Comparison of ENCODE assay signal across 20 cellular contexts in genomic region chr7:142913051-142913450, GRCh38. TPM values are rescaled to one million over a fixed set of nuclear protein-coding genes. Genes with fewer than 3 reads are reported as not detected.
DNase-seq lines count a peak whose midpoint lies in the region; ATAC-seq and TF ChIP-seq lines count a peak whose summit lies in the region.
"Had no signal": no experiment of that assay in that cellular context is flagged by ENCODE, and none has a peak within 500 bp of the region (broad histone marks: within the 10 kb centered on the region; RNA-seq: fewer than 3 reads in every experiment).

No MANE protein-coding gene starts in this region.

- H3K4me1 Mint-ChIP-seq in type B pancreatic cell (ENCODE audit: unreplicated experiment) (no peaks in the 10 kb centered on the region), T-helper 17 cell (peaks cover 7% of the 10 kb centered on the region)

- ATAC-seq in T-helper 17 cell (no peak), GM18861 (IDR thresholded peaks at IDR 0.05; ENCODE audit: unreplicated experiment) (no peak)
- ATAC-seq: A549, HepG2 had no signal

- H3K27ac Mint-ChIP-seq in type B pancreatic cell (peak overlapping the region; percentile 20), T-helper 17 cell (no peak overlapping the region)
- H3K27ac Mint-ChIP-seq: CD4-positive, alpha-beta memory T cell; IgD-negative memory B cell had no signal

- intact Hi-C loops in PC-9 (cut with micrococcal nuclease; ENCODE audit: unreplicated experiment): loop anchor here (2.0 to 5.0 kb wide), 3 partner anchors 40 to 84 kb away; no protein-coding TSS in a partner anchor

- POLR2A ChIA-PET in PC-9 (lab: Charles Lee; ENCODE audit: unreplicated experiment): interaction anchor here (0.6 kb wide), 1 partner anchor 467 kb away, joined by 4 read pairs; no protein-coding TSS in a partner anchor

- CTCF ChIA-PET in PC-9 (lab: Charles Lee): interaction anchor here (0.7 kb wide), 2 partner anchors 12 to 48 kb away, joined by 3 read pairs; no protein-coding TSS in a partner anchor

- H3K9me3 Mint-ChIP-seq in type B pancreatic cell: peaks cover 3% of the 10 kb centered on the region
- H3K9me3 Mint-ChIP-seq: CD14-positive monocyte; CD4-positive, alpha-beta memory T cell; IgD-negative memory B cell had no signal

- peak overlapping the region; percentile 10; the same call in 1 of the 2 replicates for H3K4me2 ChIP-seq in PC-9
- H3K4me2 ChIP-seq: A549, BLaER1 had no signal

- H3K9me2 ChIP-seq in PC-9 (ENCODE audit: insufficient read depth): no peaks in the 10 kb centered on the region

- no peaks in the 10 kb centered on the region for H3K27me3 ChIP-seq in PC-9 (ENCODE audit: insufficient read depth, low read depth)
- H3K27me3 ChIP-seq: BLaER1 had no signal

- no peak overlapping the region for H2AFZ ChIP-seq in PC-9

- BruUV-seq in PC-9 (replicated peaks; lab: Mats Ljungman, UMichigan): no TSS peak

- H3K79me2 ChIP-seq in PC-9 (ENCODE audit: low read depth): no peaks in the 10 kb centered on the region

- H3K9me3 ChIP-seq in PC-9 (ENCODE audit: insufficient read depth, low read depth) (no peaks in the 10 kb centered on the region), T-helper 17 cell (ENCODE audit: control insufficient read depth, low read length, poor library complexity, severe bottlenecking) (no peaks in the 10 kb centered on the region)
- H3K9me3 ChIP-seq: A549, BLaER1 had no signal

- H3K36me3 Mint-ChIP-seq in type B pancreatic cell: no peaks in the 10 kb centered on the region
- peaks cover 7% of the 10 kb centered on the region for H3K36me3 Mint-ChIP-seq in T-helper 17 cell (ENCODE audit: low read depth)
- H3K36me3 Mint-ChIP-seq: CD14-positive monocyte; CD4-positive, alpha-beta memory T cell; IgD-negative memory B cell had no signal

- no peaks in the 10 kb centered on the region for H4K20me1 ChIP-seq in PC-9 (ENCODE audit: insufficient read depth)
- H4K20me1 ChIP-seq: BLaER1 had no signal

- no peak overlapping the region for H3K4me3 ChIP-seq in PC-9
- H3K4me3 ChIP-seq: A549, BLaER1 had no signal

- H3K4me3 Mint-ChIP-seq in type B pancreatic cell: no peak overlapping the region
- H3K4me3 Mint-ChIP-seq in T-helper 17 cell: no peak overlapping the region
- H3K4me3 Mint-ChIP-seq: CD14-positive monocyte; CD4-positive, alpha-beta memory T cell; IgD-negative memory B cell had no signal

- TF ChIP-seq CTCF in PC-9 (conservative IDR thresholded peaks at IDR 0.05) (no peak), type B pancreatic cell (conservative IDR thresholded peaks at IDR 0.05) (no peak)

- in situ Hi-C loops in Caki2 (cut with HindIII; ENCODE audit: low pct_unique_long_range_greater_than_20kb, low sequenced_read_pairs): no loop called here

- H3K4me1 ChIP-seq in PC-9 (replicated peaks; ENCODE audit: insufficient read depth): peaks cover 37% of the 10 kb centered on the region
- H3K4me1 ChIP-seq: A549 had no signal

- H3K27me3 Mint-ChIP-seq in type B pancreatic cell: no peaks in the 10 kb centered on the region
- peaks cover 84% of the 10 kb centered on the region for H3K27me3 Mint-ChIP-seq in T-helper 17 cell

- DNase-seq in Caki2 (ENCODE audit: low read depth) (peak; percentile 5), PC-9 (peak; percentile 46 to 74), islet precursor cell (peak; percentile 45), type B pancreatic cell (ENCODE audit: extremely low spot score, unreplicated experiment) (no peak), T-helper 17 cell (no peak), SW 1271 (lab: John Stamatoyannopoulos, UW) (no peak), COR-L47 (lab: John Stamatoyannopoulos, UW) (no peak)
- DNase-seq: AML-193; CD4-positive, alpha-beta memory T cell; DMS79 treated with DMSO at 0.1 percent for 48 hours; GF-D8; GOT3; H7; KBM-7 had no signal

- peaks cover 14% of the 10 kb centered on the region; the same call in 1 of the 2 replicates for H3F3A ChIP-seq in PC-9 (ENCODE audit: insufficient read depth, low read depth)

- H3K36me3 ChIP-seq in PC-9 (ENCODE audit: low read depth): no peaks in the 10 kb centered on the region
- H3K36me3 ChIP-seq: BLaER1 had no signal

- no peak overlapping the region for H3K27ac ChIP-seq in PC-9
- H3K27ac ChIP-seq: A549, BLaER1 had no signal

RNA-seq across cellular contexts. Expression of gene TRPV5, which starts 20.5 kb away (rescaled TPM):
- not detected in 2 replicates for total RNA-seq in Caki2 (2014; rRNA removed; shearing (Covaris generic); ENCODE audit: low replicate concordance)
- total RNA-seq in PC-9 (2021): not detected in 2 replicates
- total RNA-seq in type B pancreatic cell (ENCODE audit: low replicate concordance): not detected in 2 replicates
- not detected for total RNA-seq in T-helper 17 cell
- total RNA-seq: CD4-positive, alpha-beta memory T cell; H7; HepG2 had no signal

RNA-seq across cellular contexts. Expression of gene LLCFC1, which starts 26.2 kb away (rescaled TPM):
- total RNA-seq in Caki2 (2014; rRNA removed; shearing (Covaris generic); ENCODE audit: low replicate concordance): not detected in 2 replicates
- total RNA-seq in PC-9 (2021) (not detected in 2 replicates), type B pancreatic cell (ENCODE audit: low replicate concordance) (not detected in 2 replicates), T-helper 17 cell (not detected)
- total RNA-seq: CD4-positive, alpha-beta memory T cell; H7; HepG2 had no signal

RNA-seq across cellular contexts. Expression of gene TRPV6, which starts 27.5 kb away (rescaled TPM):
- total RNA-seq in Caki2 (2014; rRNA removed; shearing (Covaris generic); ENCODE audit: low replicate concordance): not detected in 2 replicates
- total RNA-seq in PC-9 (2021) (13.5 and 14.7 TPM in 2 replicates), type B pancreatic cell (ENCODE audit: low replicate concordance) (5.4 and 8.1 TPM in 2 replicates), T-helper 17 cell (not detected)
- total RNA-seq: CD4-positive, alpha-beta memory T cell; HepG2 had no signal

RNA-seq across cellular contexts. Expression of gene KEL, which starts 49.1 kb away (rescaled TPM):
- not detected in 2 replicates for total RNA-seq in Caki2 (2014; rRNA removed; shearing (Covaris generic); ENCODE audit: low replicate concordance)
- total RNA-seq in PC-9 (2021) (0.46 TPM in 1 of 2 replicates, not detected in the other), type B pancreatic cell (ENCODE audit: low replicate concordance) (1.6 and 2.8 TPM in 2 replicates), T-helper 17 cell (1 to 10 TPM in 1 of 2 donors, under 1 TPM in 1; 0.52 to 3.3 TPM)
- total RNA-seq: HepG2 had no signal

RNA-seq across cellular contexts. Expression of gene EPHB6, which starts 58.2 kb away (rescaled TPM):
- total RNA-seq in Caki2 (2014; rRNA removed; shearing (Covaris generic); ENCODE audit: low replicate concordance): 4.0 and 6.5 TPM in 2 replicates
- total RNA-seq in PC-9 (2021) (39.2 and 72.9 TPM in 2 replicates), type B pancreatic cell (ENCODE audit: low replicate concordance) (8.4 and 8.8 TPM in 2 replicates), T-helper 17 cell (10 to 100 TPM; 52.3 to 59.9 TPM)
- total RNA-seq: HepG2 had no signal

Comparison
In these comparisons a context has a peak if more than half of its experiments do, and no peak if none do; other contexts are left out.
1. DNase-seq: peak in Caki2 (single experiment), PC-9 (2 of 2) and islet precursor cell (single experiment); none in type B pancreatic cell (single experiment), T-helper 17 cell (0 of 3), SW 1271 (0 of 2) and COR-L47 (single experiment).